In the genomic region with DNA sequence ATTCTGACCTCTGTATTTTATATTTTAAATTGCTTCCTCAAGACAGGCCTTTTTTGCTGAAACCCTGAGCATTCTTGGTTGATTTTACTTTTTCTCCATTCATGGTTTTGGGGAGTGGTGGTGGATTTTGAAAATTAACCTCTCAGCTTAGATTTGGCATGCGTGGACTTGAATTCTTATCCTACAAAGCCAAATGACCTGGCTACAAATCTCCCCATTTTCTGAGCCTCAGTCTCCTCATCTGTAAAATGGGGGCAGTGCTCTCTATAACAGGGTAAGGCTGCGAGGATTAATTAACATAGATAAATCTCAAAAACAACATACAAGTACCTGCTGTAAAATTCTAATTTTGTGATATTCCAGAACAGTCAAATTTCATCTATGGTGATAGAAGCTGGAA, we compare ENCODE assay signal across 10 cellular contexts.
"Had no signal": no experiment of that assay in that cellular context is flagged by ENCODE, and none has a peak within 500 bp of the region (broad histone marks: within the 10 kb centered on the region; RNA-seq: fewer than 3 reads in every experiment).

No MANE protein-coding gene starts in this region.

- H3K9ac ChIP-seq: GM23248, KMS-11 had no signal

- FAIRE-seq: H54 had no signal

- H3K4me2 ChIP-seq: KMS-11 had no signal

- H3K9me3 Mint-ChIP-seq: H9 had no signal

- H3K27ac Mint-ChIP-seq: H9 had no signal

- H3K4me3 ChIP-seq: GM23248 had no signal

- H3K27ac ChIP-seq: GM23248, HL-60, KMS-11 had no signal

- H3K4me3 Mint-ChIP-seq: H9 had no signal

- H2AFZ ChIP-seq: GM23248 had no signal

- DNase-seq: GM23248, GOT3, H9, HCEC 1CT, IMR-90, Karpas-422, KBM-7 had no signal
